Comparison of ENCODE assay signal across 1 cellular context in genomic region chr20:18739785-18740184, GRCh38.
TF ChIP-seq lines count a peak whose summit lies in the region.

No MANE protein-coding gene starts in this region.

TF ChIP-seq in K562, 482 proteins besides CTCF, POLR2A, EP300 and RAD21 (continued from another document):
- no peak for TF ChIP-seq TSHZ1 (CRISPR knock-in tag; IDR thresholded peaks at IDR 0.05)
- TF ChIP-seq TFAP4 (CRISPR knock-in tag; IDR thresholded peaks at IDR 0.05; ENCODE audit: borderline replicate concordance), result no peak
- no peak for TF ChIP-seq HDAC2 (IDR thresholded peaks at IDR 0.05)
- TF ChIP-seq ATF7 (IDR thresholded peaks at IDR 0.05), result peak; percentile 58
